1 cellular context compared by ENCODE assay signal in genomic region chr15:67018026-67018425, GRCh38.
TF ChIP-seq lines count a peak whose summit lies in the region.

No MANE protein-coding gene starts in this region.

TF ChIP-seq in IMR-90, 13 proteins besides CTCF, POLR2A, EP300 and RAD21 (continued from another document):
- TF ChIP-seq ELK1 (IDR thresholded peaks at IDR 0.05; ENCODE audit: borderline replicate concordance, low read depth, low read length) (no peak), FOS (IDR thresholded peaks at IDR 0.05; ENCODE audit: low read depth, low read length) (no peak), CHD1 (IDR thresholded peaks at IDR 0.05; ENCODE audit: low read depth, low read length) (no peak)
